ENCODE assay signal across 34 cellular contexts in genomic region chr1:64266941-64267340, GRCh38.
"Had no signal": no experiment of that assay in that cellular context is flagged by ENCODE, and none has a peak within 500 bp of the region (broad histone marks: within the 10 kb centered on the region; RNA-seq: fewer than 3 reads in every experiment).

No MANE protein-coding gene starts in this region.

- H3K9me3 Mint-ChIP-seq: activated CD4-positive, alpha-beta memory T cell treated with anti-CD3 and anti-CD28 coated beads for 36 hours; activated CD4-positive, alpha-beta T cell treated with anti-CD3 and anti-CD28 coated beads, Interleukin-2, amount 10 ng/mL, durations not matched to agents 24 days and 14 days; activated naive CD4-positive, alpha-beta T cell treated with anti-CD3 and anti-CD28 coated beads for 36 hours; activated naive CD4-positive, alpha-beta T cell treated with anti-CD3 and anti-CD28 coated beads, Interleukin-2, amount 50 U/mL, for 24 hours; activated naive CD8-positive, alpha-beta T cell treated with anti-CD3 and anti-CD28 coated beads for 36 hours; activated naive CD8-positive, alpha-beta T cell treated with anti-CD3 and anti-CD28 coated beads, Interleukin-2, amount 50 U/mL, for 24 hours; activated T-helper 1 cell treated with anti-CD3 and anti-CD28 coated beads, Interleukin-12 subunit alpha, Interleukin-12 subunit beta, Interleukin-2, Interleukin-4 antibody, amounts not matched to agents 30 ng/mL and 10 ng/mL and 1 ng/mL, durations not matched to agents 14 hours and 24 hours and 36 hours; activated T-helper 2 cell treated with anti-CD3 and anti-CD28 coated beads, Interferon-gamma antibody, Interleukin-2, Interleukin-4, amounts not matched to agents 10 μg/mL and 5 μg/mL and 100 μg/mL, durations not matched to agents 14 hours and 24 hours and 36 hours; effector memory CD8-positive, alpha-beta T cell had no signal

- H3K4me1 ChIP-seq: adrenal gland, gastrocnemius medialis had no signal

- H3K4me1 Mint-ChIP-seq: activated CD4-positive, alpha-beta T cell treated with anti-CD3 and anti-CD28 coated beads for 36 hours; activated CD4-positive, alpha-beta T cell treated with anti-CD3 and anti-CD28 coated beads, Interleukin-2, amount 10 ng/mL, durations not matched to agents 24 days and 14 days; activated CD8-positive, alpha-beta memory T cell treated with anti-CD3 and anti-CD28 coated beads, Interleukin-2, amount 10 ng/mL, durations not matched to agents 7 days and 5 days; activated naive CD4-positive, alpha-beta T cell treated with anti-CD3 and anti-CD28 coated beads, Interleukin-2, amount 50 U/mL, for 24 hours; activated naive CD8-positive, alpha-beta T cell treated with anti-CD3 and anti-CD28 coated beads for 36 hours; activated naive CD8-positive, alpha-beta T cell treated with anti-CD3 and anti-CD28 coated beads, Interleukin-2, amount 50 U/mL, for 24 hours had no signal

- H3K36me3 ChIP-seq: adrenal gland, esophagus muscularis mucosa, gastrocnemius medialis, heart left ventricle had no signal

- H3K27me3 ChIP-seq: adrenal gland, body of pancreas, esophagus muscularis mucosa, foreskin keratinocyte, gastrocnemius medialis, heart left ventricle had no signal

- H3K4me3 ChIP-seq: adrenal gland, body of pancreas, esophagus muscularis mucosa, gastrocnemius medialis, heart left ventricle had no signal

- DNase-seq: activated CD4-positive, alpha-beta memory T cell treated with anti-CD3 and anti-CD28 coated beads for 36 hours; activated CD4-positive, alpha-beta T cell treated with anti-CD3 and anti-CD28 coated beads for 36 hours; activated CD4-positive, alpha-beta T cell treated with anti-CD3 and anti-CD28 coated beads, Interleukin-2, amount 10 ng/mL, durations not matched to agents 24 days and 14 days; activated CD4-positive, CD25-positive, alpha-beta regulatory T cell; activated CD4-positive, CD25-positive, alpha-beta regulatory T cell treated with anti-CD3 and anti-CD28 coated beads, Interleukin-2, amount 50 U/mL, for 72 hours; activated CD8-positive, alpha-beta memory T cell treated with anti-CD3 and anti-CD28 coated beads, Interleukin-2, amount 10 ng/mL, durations not matched to agents 7 days and 5 days; activated CD8-positive, alpha-beta memory T cell treated with anti-CD3 and anti-CD28 coated beads, Interleukin-2, amount 50 U/mL, for 4 hours; activated CD8-positive, alpha-beta T cell treated with anti-CD3 and anti-CD28 coated beads, Interleukin-2, amount 10 ng/mL, durations not matched to agents 7 days and 5 days; activated effector memory CD4-positive, alpha-beta T cell treated with anti-CD3 and anti-CD28 coated beads, Interleukin-2, amount 50 U/mL, for 16 hours; activated naive CD4-positive, alpha-beta T cell treated with anti-CD3 and anti-CD28 coated beads for 36 hours; activated naive CD8-positive, alpha-beta T cell treated with anti-CD3 and anti-CD28 coated beads for 36 hours; activated naive CD8-positive, alpha-beta T cell treated with anti-CD3 and anti-CD28 coated beads, Interleukin-2, amount 50 U/mL, for 24 hours; activated T-cell treated with anti-CD3 and anti-CD28 coated beads, Interleukin-2, amount 50 U/mL, for 1 hour; activated T-cell treated with anti-CD3 and anti-CD28 coated beads, Interleukin-2, amount 50 U/mL, for 48 hours; adrenal gland; amygdala; aorta; body of pancreas; caudate nucleus; cortex of kidney; dermis blood vessel endothelial cell; effector CD4-positive, alpha-beta T cell; effector memory CD8-positive, alpha-beta T cell; erythroblast; foreskin keratinocyte; gastrocnemius medialis; glutamatergic neuron; heart left ventricle; T-helper 2 cell had no signal

- H3K27ac Mint-ChIP-seq: activated CD4-positive, alpha-beta memory T cell treated with anti-CD3 and anti-CD28 coated beads for 36 hours; activated CD4-positive, alpha-beta T cell treated with anti-CD3 and anti-CD28 coated beads for 36 hours; activated CD4-positive, alpha-beta T cell treated with anti-CD3 and anti-CD28 coated beads, Interleukin-2, amount 10 ng/mL, durations not matched to agents 24 days and 14 days; activated CD8-positive, alpha-beta memory T cell treated with anti-CD3 and anti-CD28 coated beads, Interleukin-2, amount 10 ng/mL, durations not matched to agents 7 days and 5 days; activated CD8-positive, alpha-beta T cell treated with anti-CD3 and anti-CD28 coated beads, Interleukin-2, amount 10 ng/mL, durations not matched to agents 7 days and 5 days; activated naive CD4-positive, alpha-beta T cell treated with anti-CD3 and anti-CD28 coated beads for 36 hours; activated naive CD4-positive, alpha-beta T cell treated with anti-CD3 and anti-CD28 coated beads, Interleukin-2, amount 50 U/mL, for 24 hours; activated naive CD8-positive, alpha-beta T cell treated with anti-CD3 and anti-CD28 coated beads for 36 hours; activated naive CD8-positive, alpha-beta T cell treated with anti-CD3 and anti-CD28 coated beads, Interleukin-2, amount 50 U/mL, for 24 hours; activated T-helper 1 cell treated with anti-CD3 and anti-CD28 coated beads, Interleukin-12 subunit alpha, Interleukin-12 subunit beta, Interleukin-2, Interleukin-4 antibody, amounts not matched to agents 30 ng/mL and 10 ng/mL and 1 ng/mL, durations not matched to agents 14 hours and 24 hours and 36 hours; activated T-helper 2 cell treated with anti-CD3 and anti-CD28 coated beads, Interferon-gamma antibody, Interleukin-2, Interleukin-4, amounts not matched to agents 10 μg/mL and 5 μg/mL and 100 μg/mL, durations not matched to agents 14 hours and 24 hours and 36 hours; effector memory CD8-positive, alpha-beta T cell had no signal

- H3K9me3 ChIP-seq: adrenal gland, body of pancreas, esophagus muscularis mucosa, gastrocnemius medialis, heart left ventricle had no signal

- H3K36me3 Mint-ChIP-seq: activated CD4-positive, alpha-beta memory T cell treated with anti-CD3 and anti-CD28 coated beads for 36 hours; activated CD8-positive, alpha-beta memory T cell treated with anti-CD3 and anti-CD28 coated beads, Interleukin-2, amount 10 ng/mL, durations not matched to agents 7 days and 5 days; activated naive CD4-positive, alpha-beta T cell treated with anti-CD3 and anti-CD28 coated beads, Interleukin-2, amount 50 U/mL, for 24 hours; activated naive CD8-positive, alpha-beta T cell treated with anti-CD3 and anti-CD28 coated beads for 36 hours had no signal

- H3K27ac ChIP-seq: adrenal gland, body of pancreas, esophagus muscularis mucosa, foreskin keratinocyte, gastrocnemius medialis, heart left ventricle had no signal

- ATAC-seq: activated CD4-positive, alpha-beta T cell treated with anti-CD3 and anti-CD28 coated beads for 36 hours; activated CD8-positive, alpha-beta memory T cell treated with anti-CD3 and anti-CD28 coated beads, Interleukin-2, amount 10 ng/mL, durations not matched to agents 7 days and 5 days; activated CD8-positive, alpha-beta T cell treated with anti-CD3 and anti-CD28 coated beads, Interleukin-2, amount 10 ng/mL, durations not matched to agents 7 days and 5 days; activated naive CD8-positive, alpha-beta T cell treated with anti-CD3 and anti-CD28 coated beads, Interleukin-2, amount 50 U/mL, for 24 hours; body of pancreas; effector memory CD8-positive, alpha-beta T cell; foreskin keratinocyte; gastrocnemius medialis had no signal

- H3K4me3 Mint-ChIP-seq: activated CD4-positive, alpha-beta memory T cell treated with anti-CD3 and anti-CD28 coated beads for 36 hours; activated CD4-positive, alpha-beta T cell treated with anti-CD3 and anti-CD28 coated beads for 36 hours; activated CD4-positive, alpha-beta T cell treated with anti-CD3 and anti-CD28 coated beads, Interleukin-2, amount 10 ng/mL, durations not matched to agents 24 days and 14 days; activated CD8-positive, alpha-beta memory T cell treated with anti-CD3 and anti-CD28 coated beads, Interleukin-2, amount 10 ng/mL, durations not matched to agents 7 days and 5 days; activated CD8-positive, alpha-beta T cell treated with anti-CD3 and anti-CD28 coated beads, Interleukin-2, amount 10 ng/mL, durations not matched to agents 7 days and 5 days; activated naive CD4-positive, alpha-beta T cell treated with anti-CD3 and anti-CD28 coated beads for 36 hours; activated naive CD4-positive, alpha-beta T cell treated with anti-CD3 and anti-CD28 coated beads, Interleukin-2, amount 50 U/mL, for 24 hours; activated naive CD8-positive, alpha-beta T cell treated with anti-CD3 and anti-CD28 coated beads for 36 hours; activated naive CD8-positive, alpha-beta T cell treated with anti-CD3 and anti-CD28 coated beads, Interleukin-2, amount 50 U/mL, for 24 hours; activated T-helper 1 cell treated with anti-CD3 and anti-CD28 coated beads, Interleukin-12 subunit alpha, Interleukin-12 subunit beta, Interleukin-2, Interleukin-4 antibody, amounts not matched to agents 30 ng/mL and 10 ng/mL and 1 ng/mL, durations not matched to agents 14 hours and 24 hours and 36 hours; effector memory CD8-positive, alpha-beta T cell had no signal

- FAIRE-seq: colon had no signal
